ENCODE assay signal across 1 cellular context in the genomic region with DNA sequence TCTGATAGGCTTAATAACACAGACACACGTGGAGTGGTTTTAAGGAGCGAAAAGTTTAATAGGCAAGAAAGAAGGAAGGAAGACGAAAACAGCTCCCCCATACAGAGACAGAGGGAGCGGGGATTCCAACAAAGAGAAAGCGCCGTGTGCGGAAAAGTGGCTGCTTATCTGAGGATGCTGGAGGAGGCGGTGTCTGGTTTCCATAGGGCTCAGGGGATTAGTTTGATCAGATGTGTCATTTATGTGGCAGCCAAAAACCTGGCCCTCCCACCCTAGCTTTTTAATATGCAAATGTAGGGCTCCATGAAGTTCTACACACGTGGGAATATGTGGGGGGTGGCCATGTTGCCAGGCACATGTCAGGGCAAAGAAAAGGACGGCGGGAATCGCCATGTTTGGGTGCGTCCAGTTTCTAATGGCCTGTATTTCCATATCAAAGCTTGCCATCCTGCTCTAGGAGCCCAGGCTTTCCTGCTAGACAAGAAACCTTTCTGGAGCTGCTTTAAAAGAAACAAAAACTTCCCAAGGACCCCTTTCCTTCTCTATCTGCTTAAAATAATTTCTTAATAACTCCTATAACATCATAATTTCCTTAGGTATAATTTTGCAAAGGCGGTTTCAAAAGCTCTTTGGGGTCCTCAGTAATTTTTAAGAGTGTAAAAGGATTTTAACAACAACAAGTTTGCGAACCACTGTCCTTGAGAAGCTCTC.
TF ChIP-seq lines count a peak whose summit lies in the region.

No MANE protein-coding gene starts in this region.

TF ChIP-seq in K562, 482 proteins besides CTCF, POLR2A, EP300 and RAD21 (continues in another document):
- TF ChIP-seq PRDM10 (IDR thresholded peaks at IDR 0.05; ENCODE audit: partially characterized antibody) (peak; percentile 26), RCOR1 (IDR thresholded peaks at IDR 0.05; ENCODE audit: borderline replicate concordance in 1 of 2, low read depth in 2 of 2, low read length in 2 of 2) (peak in 1 of 2 experiments; percentile 55; a peak in 1 of 4 replicates), RFX1 (IDR thresholded peaks at IDR 0.05) (peak; percentile 50), ZNF395 (CRISPR knock-in tag; IDR thresholded peaks at IDR 0.05) (peak; percentile 60; the same call in 1 of the 2 replicates), CBFA2T3 (IDR thresholded peaks at IDR 0.05) (peak; percentile 34; the same call in 1 of the 2 replicates), CXXC5 (CRISPR knock-in tag; IDR thresholded peaks at IDR 0.05) (peak; percentile 33; the same call in 1 of the 2 replicates), ZKSCAN8 (CRISPR knock-in tag; IDR thresholded peaks at IDR 0.05) (peak; percentile 76; the same call in 1 of the 2 replicates), RBFOX2 (IDR thresholded peaks at IDR 0.05; ENCODE audit: low read depth, low read length) (no peak), CTBP1 (IDR thresholded peaks at IDR 0.05; ENCODE audit: borderline replicate concordance) (peak; percentile 48; the same call in 1 of the 2 replicates), ARID3A (IDR thresholded peaks at IDR 0.05; ENCODE audit: borderline replicate concordance, low read depth, low read length) (peak; percentile 84), MAFG (tag; conservative IDR thresholded peaks at IDR 0.05) (no peak), ZBTB33 (CRISPR knock-in tag; IDR thresholded peaks at IDR 0.05) (no peak)
- TF ChIP-seq, protein P1, sequence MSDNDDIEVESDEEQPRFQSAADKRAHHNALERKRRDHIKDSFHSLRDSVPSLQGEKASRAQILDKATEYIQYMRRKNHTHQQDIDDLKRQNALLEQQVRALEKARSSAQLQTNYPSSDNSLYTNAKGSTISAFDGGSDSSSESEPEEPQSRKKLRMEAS (CRISPR knock-in tag; IDR thresholded peaks at IDR 0.05) = peak; percentile 95
- TF ChIP-seq, protein P2, sequence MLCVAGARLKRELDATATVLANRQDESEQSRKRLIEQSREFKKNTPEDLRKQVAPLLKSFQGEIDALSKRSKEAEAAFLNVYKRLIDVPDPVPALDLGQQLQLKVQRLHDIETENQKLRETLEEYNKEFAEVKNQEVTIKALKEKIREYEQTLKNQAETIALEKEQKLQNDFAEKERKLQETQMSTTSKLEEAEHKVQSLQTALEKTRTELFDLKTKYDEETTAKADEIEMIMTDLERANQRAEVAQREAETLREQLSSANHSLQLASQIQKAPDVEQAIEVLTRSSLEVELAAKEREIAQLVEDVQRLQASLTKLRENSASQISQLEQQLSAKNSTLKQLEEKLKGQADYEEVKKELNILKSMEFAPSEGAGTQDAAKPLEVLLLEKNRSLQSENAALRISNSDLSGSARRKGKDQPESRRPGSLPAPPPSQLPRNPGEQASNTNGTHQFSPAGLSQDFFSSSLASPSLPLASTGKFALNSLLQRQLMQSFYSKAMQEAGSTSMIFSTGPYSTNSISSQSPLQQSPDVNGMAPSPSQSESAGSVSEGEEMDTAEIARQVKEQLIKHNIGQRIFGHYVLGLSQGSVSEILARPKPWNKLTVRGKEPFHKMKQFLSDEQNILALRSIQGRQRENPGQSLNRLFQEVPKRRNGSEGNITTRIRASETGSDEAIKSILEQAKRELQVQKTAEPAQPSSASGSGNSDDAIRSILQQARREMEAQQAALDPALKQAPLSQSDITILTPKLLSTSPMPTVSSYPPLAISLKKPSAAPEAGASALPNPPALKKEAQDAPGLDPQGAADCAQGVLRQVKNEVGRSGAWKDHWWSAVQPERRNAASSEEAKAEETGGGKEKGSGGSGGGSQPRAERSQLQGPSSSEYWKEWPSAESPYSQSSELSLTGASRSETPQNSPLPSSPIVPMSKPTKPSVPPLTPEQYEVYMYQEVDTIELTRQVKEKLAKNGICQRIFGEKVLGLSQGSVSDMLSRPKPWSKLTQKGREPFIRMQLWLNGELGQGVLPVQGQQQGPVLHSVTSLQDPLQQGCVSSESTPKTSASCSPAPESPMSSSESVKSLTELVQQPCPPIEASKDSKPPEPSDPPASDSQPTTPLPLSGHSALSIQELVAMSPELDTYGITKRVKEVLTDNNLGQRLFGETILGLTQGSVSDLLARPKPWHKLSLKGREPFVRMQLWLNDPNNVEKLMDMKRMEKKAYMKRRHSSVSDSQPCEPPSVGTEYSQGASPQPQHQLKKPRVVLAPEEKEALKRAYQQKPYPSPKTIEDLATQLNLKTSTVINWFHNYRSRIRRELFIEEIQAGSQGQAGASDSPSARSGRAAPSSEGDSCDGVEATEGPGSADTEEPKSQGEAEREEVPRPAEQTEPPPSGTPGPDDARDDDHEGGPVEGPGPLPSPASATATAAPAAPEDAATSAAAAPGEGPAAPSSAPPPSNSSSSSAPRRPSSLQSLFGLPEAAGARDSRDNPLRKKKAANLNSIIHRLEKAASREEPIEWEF (CRISPR knock-in tag; IDR thresholded peaks at IDR 0.05) = 0 out of 2 replicates have a peak, but pooled peaks have one; percentile 69
- TF ChIP-seq, protein P3, sequence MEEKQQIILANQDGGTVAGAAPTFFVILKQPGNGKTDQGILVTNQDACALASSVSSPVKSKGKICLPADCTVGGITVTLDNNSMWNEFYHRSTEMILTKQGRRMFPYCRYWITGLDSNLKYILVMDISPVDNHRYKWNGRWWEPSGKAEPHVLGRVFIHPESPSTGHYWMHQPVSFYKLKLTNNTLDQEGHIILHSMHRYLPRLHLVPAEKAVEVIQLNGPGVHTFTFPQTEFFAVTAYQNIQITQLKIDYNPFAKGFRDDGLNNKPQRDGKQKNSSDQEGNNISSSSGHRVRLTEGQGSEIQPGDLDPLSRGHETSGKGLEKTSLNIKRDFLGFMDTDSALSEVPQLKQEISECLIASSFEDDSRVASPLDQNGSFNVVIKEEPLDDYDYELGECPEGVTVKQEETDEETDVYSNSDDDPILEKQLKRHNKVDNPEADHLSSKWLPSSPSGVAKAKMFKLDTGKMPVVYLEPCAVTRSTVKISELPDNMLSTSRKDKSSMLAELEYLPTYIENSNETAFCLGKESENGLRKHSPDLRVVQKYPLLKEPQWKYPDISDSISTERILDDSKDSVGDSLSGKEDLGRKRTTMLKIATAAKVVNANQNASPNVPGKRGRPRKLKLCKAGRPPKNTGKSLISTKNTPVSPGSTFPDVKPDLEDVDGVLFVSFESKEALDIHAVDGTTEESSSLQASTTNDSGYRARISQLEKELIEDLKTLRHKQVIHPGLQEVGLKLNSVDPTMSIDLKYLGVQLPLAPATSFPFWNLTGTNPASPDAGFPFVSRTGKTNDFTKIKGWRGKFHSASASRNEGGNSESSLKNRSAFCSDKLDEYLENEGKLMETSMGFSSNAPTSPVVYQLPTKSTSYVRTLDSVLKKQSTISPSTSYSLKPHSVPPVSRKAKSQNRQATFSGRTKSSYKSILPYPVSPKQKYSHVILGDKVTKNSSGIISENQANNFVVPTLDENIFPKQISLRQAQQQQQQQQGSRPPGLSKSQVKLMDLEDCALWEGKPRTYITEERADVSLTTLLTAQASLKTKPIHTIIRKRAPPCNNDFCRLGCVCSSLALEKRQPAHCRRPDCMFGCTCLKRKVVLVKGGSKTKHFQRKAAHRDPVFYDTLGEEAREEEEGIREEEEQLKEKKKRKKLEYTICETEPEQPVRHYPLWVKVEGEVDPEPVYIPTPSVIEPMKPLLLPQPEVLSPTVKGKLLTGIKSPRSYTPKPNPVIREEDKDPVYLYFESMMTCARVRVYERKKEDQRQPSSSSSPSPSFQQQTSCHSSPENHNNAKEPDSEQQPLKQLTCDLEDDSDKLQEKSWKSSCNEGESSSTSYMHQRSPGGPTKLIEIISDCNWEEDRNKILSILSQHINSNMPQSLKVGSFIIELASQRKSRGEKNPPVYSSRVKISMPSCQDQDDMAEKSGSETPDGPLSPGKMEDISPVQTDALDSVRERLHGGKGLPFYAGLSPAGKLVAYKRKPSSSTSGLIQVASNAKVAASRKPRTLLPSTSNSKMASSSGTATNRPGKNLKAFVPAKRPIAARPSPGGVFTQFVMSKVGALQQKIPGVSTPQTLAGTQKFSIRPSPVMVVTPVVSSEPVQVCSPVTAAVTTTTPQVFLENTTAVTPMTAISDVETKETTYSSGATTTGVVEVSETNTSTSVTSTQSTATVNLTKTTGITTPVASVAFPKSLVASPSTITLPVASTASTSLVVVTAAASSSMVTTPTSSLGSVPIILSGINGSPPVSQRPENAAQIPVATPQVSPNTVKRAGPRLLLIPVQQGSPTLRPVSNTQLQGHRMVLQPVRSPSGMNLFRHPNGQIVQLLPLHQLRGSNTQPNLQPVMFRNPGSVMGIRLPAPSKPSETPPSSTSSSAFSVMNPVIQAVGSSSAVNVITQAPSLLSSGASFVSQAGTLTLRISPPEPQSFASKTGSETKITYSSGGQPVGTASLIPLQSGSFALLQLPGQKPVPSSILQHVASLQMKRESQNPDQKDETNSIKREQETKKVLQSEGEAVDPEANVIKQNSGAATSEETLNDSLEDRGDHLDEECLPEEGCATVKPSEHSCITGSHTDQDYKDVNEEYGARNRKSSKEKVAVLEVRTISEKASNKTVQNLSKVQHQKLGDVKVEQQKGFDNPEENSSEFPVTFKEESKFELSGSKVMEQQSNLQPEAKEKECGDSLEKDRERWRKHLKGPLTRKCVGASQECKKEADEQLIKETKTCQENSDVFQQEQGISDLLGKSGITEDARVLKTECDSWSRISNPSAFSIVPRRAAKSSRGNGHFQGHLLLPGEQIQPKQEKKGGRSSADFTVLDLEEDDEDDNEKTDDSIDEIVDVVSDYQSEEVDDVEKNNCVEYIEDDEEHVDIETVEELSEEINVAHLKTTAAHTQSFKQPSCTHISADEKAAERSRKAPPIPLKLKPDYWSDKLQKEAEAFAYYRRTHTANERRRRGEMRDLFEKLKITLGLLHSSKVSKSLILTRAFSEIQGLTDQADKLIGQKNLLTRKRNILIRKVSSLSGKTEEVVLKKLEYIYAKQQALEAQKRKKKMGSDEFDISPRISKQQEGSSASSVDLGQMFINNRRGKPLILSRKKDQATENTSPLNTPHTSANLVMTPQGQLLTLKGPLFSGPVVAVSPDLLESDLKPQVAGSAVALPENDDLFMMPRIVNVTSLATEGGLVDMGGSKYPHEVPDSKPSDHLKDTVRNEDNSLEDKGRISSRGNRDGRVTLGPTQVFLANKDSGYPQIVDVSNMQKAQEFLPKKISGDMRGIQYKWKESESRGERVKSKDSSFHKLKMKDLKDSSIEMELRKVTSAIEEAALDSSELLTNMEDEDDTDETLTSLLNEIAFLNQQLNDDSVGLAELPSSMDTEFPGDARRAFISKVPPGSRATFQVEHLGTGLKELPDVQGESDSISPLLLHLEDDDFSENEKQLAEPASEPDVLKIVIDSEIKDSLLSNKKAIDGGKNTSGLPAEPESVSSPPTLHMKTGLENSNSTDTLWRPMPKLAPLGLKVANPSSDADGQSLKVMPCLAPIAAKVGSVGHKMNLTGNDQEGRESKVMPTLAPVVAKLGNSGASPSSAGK (IDR thresholded peaks at IDR 0.05) = peak; percentile 86
